ENCODE assay signal across 21 cellular contexts in genomic region chr6:117288083-117288715, GRCh38. TPM values are rescaled to one million over a fixed set of nuclear protein-coding genes. Genes with fewer than 3 reads are reported as not detected.
"Had no signal": no experiment of that assay in that cellular context is flagged by ENCODE, and none has a peak within 500 bp of the region (broad histone marks: within the 10 kb centered on the region; RNA-seq: fewer than 3 reads in every experiment).

No MANE protein-coding gene starts in this region.

- H3K27ac ChIP-seq: dorsolateral prefrontal cortex, heart right ventricle, right atrium auricular region, sigmoid colon, suprapubic skin, thyroid gland had no signal

- H3K4me3 ChIP-seq: dorsolateral prefrontal cortex, heart right ventricle, right atrium auricular region, sigmoid colon, smooth muscle cell, suprapubic skin, thyroid gland had no signal

- DNase-seq: cortex of kidney; dorsolateral prefrontal cortex; effector CD8-positive, alpha-beta T cell; heart right ventricle; hypothalamus; kidney glomerular epithelial cell; natural killer cell; posterior cingulate gyrus; sigmoid colon; stimulated activated CD4-positive, alpha-beta T cell treated with anti-CD3 and anti-CD28 coated beads, Interleukin-2, amount 100 ng/mL, for 48 hours; stimulated activated naive CD8-positive, alpha-beta T cell treated with anti-CD3 and anti-CD28 coated beads, Interleukin-15, Interleukin-2, amounts not matched to agents 100 U/mL and 50 U/mL, for 24 hours; thyroid gland had no signal

- H3K4me1 ChIP-seq: right atrium auricular region, sigmoid colon, suprapubic skin, thyroid gland had no signal

- H3K27me3 ChIP-seq: heart right ventricle, right atrium auricular region, sigmoid colon, thyroid gland had no signal

- H3K36me3 ChIP-seq: heart right ventricle, right atrium auricular region, sigmoid colon, suprapubic skin, thyroid gland had no signal

- H3K4me2 ChIP-seq: smooth muscle cell had no signal

- H3K9me3 ChIP-seq: heart right ventricle, right atrium auricular region, sigmoid colon, suprapubic skin, thyroid gland had no signal

RNA-seq across cellular contexts. Expression of gene VGLL2, which starts 22.8 kb away (rescaled TPM):
- total RNA-seq: fibroblast of lung, frontal cortex, liver, lung microvascular endothelial cell, mesenteric fat pad, natural killer cell, osteocyte, sigmoid colon, smooth muscle cell, suprapubic skin, thyroid gland had no signal
- polyA plus RNA-seq: fibroblast of lung, liver, sigmoid colon, smooth muscle cell had no signal
